Comparison of ENCODE assay signal across 11 cellular contexts in the genomic region with DNA sequence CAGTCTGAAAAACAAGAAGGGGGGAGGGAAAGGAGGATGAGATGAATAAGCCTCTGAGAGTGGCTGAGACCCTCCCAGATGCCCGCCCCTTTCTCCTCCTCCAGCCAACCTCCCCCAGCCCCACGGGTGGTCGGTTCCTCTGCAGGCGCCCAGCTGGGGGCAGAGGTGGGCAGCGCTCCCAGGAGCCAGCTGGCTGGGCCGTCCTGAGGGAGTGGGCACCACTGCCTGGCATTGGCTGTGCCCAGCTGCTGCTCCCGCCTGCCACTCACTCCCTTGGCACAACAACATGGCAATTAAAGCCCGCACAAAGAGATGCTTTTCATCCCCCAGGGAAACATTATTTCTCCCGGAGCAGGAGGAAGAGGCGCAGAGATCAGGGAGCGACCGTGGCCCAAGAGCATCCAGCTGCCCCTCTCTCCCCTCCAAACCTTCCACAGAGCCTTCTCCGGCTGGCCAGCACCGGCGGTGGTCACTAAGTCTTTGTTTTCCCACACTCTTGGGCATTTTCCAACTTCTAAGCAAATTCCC.
DNase-seq lines count a peak whose midpoint lies in the region; ATAC-seq and TF ChIP-seq lines count a peak whose summit lies in the region.
"Had no signal": no experiment of that assay in that cellular context is flagged by ENCODE, and none has a peak within 500 bp of the region (broad histone marks: within the 10 kb centered on the region; RNA-seq: fewer than 3 reads in every experiment).

No MANE protein-coding gene starts in this region.

- no peaks in the 10 kb centered on the region for H3K27me3 Mint-ChIP-seq in activated CD4-positive, alpha-beta memory T cell treated with anti-CD3 and anti-CD28 coated beads for 36 hours

- ATAC-seq in HG03196 (IDR thresholded peaks at IDR 0.05; ENCODE audit: unreplicated experiment), result no peak
- ATAC-seq in HG03469 (IDR thresholded peaks at IDR 0.05; ENCODE audit: unreplicated experiment), result no peak

- DNase-seq in NCI-H1092 treated with DMSO at 0.1 percent for 48 hours (lab: John Stamatoyannopoulos, UW) (peak; percentile 98), ascending aorta (ENCODE audit: low spot score in 2 of 2) (no peak), stomach (no peak)
- DNase-seq in activated CD4-positive, alpha-beta memory T cell treated with anti-CD3 and anti-CD28 coated beads for 36 hours, result no peak
- no peak for DNase-seq in stimulated activated naive CD4-positive, alpha-beta T cell treated with Interleukin-2 at 50 U/mL for 16 hours (lab: John Stamatoyannopoulos, UW)
- DNase-seq: foreskin fibroblast, GDM1 had no signal

- H3K9ac ChIP-seq in iPS-20b (ENCODE audit: low read depth, low read length), result peak overlapping the region; percentile 59; the same call in 1 of the 2 replicates

- intact Hi-C loops in ascending aorta (cut with DNase I), result loop anchor here (5.0 kb wide), 1 partner anchor 163 kb away; no protein-coding TSS in a partner anchor
- intact Hi-C loops in stomach (cut with DNase I; ENCODE audit: low total_unique reads), result no loop called here
- intact Hi-C loops in activated CD4-positive, alpha-beta memory T cell treated with anti-CD3 and anti-CD28 coated beads for 36 hours (cut with micrococcal nuclease), result loop anchor here (5.0 kb wide), 3 partner anchors 43 to 408 kb away; a partner anchor contains a TSS

- H3K9me3 Mint-ChIP-seq in activated CD4-positive, alpha-beta memory T cell treated with anti-CD3 and anti-CD28 coated beads for 36 hours, result no peaks in the 10 kb centered on the region

- POLR2A ChIA-PET in activated CD4-positive, alpha-beta memory T cell treated with anti-CD3 and anti-CD28 coated beads for 36 hours (lab: Charles Lee), result no interaction called here

- no peak overlapping the region for H3K27ac Mint-ChIP-seq in activated CD4-positive, alpha-beta memory T cell treated with anti-CD3 and anti-CD28 coated beads for 36 hours

- H3K4me3 Mint-ChIP-seq in activated CD4-positive, alpha-beta memory T cell treated with anti-CD3 and anti-CD28 coated beads for 36 hours, result no peak overlapping the region

- H3K4me1 ChIP-seq in ascending aorta, result peaks cover 4 to 11% of the 10 kb centered on the region in 2 donors
- H3K4me1 ChIP-seq in iPS-20b (ENCODE audit: insufficient read depth, low read length), result peaks cover 14% of the 10 kb centered on the region; the same call in 1 of the 2 replicates
- peaks cover 0 to 5% (median 0%) of the 10 kb centered on the region in 4 donors for H3K4me1 ChIP-seq in stomach

- TF ChIP-seq POLR2A in stomach (IDR thresholded peaks at IDR 0.05), result no peak

- H3K36me3 Mint-ChIP-seq in activated CD4-positive, alpha-beta memory T cell treated with anti-CD3 and anti-CD28 coated beads for 36 hours, result no peaks in the 10 kb centered on the region

- TF ChIP-seq CTCF in ascending aorta (IDR thresholded peaks at IDR 0.05), result peak in 1 of 3 experiments; percentile 12
- no peak for TF ChIP-seq CTCF in stomach (IDR thresholded peaks at IDR 0.05)

- H3K36me3 ChIP-seq in ascending aorta (peaks cover 9 to 25% of the 10 kb centered on the region in 2 donors), iPS-20b (ENCODE audit: insufficient read depth, low read depth, low read length) (peaks cover 35% of the 10 kb centered on the region), stomach (peaks cover 0 to 15% (median under 1%) of the 10 kb centered on the region in 4 donors)

- WGBS in stomach, 5 donors, result 47 to 67% (median 50%) methylated on average over 11 to 15 of the region's 15 CpGs

- no peaks in the 10 kb centered on the region for H3K27me3 ChIP-seq in ascending aorta
- H3K27me3 ChIP-seq in iPS-20b (ENCODE audit: insufficient read depth, low read length), result no peaks in the 10 kb centered on the region
- no peaks in the 10 kb centered on the region for H3K27me3 ChIP-seq in stomach

- H3K9me3 ChIP-seq in ascending aorta, result no peaks in the 10 kb centered on the region
- no peaks in the 10 kb centered on the region for H3K9me3 ChIP-seq in iPS-20b (ENCODE audit: insufficient read depth, low read depth, low read length)
- no peaks in the 10 kb centered on the region for H3K9me3 ChIP-seq in stomach

- no peak for TF ChIP-seq EP300 in stomach (IDR thresholded peaks at IDR 0.05)

- CTCF ChIA-PET in activated CD4-positive, alpha-beta memory T cell treated with anti-CD3 and anti-CD28 coated beads for 36 hours (lab: Charles Lee), result no interaction called here

- peaks cover 21% of the 10 kb centered on the region for H3K4me1 Mint-ChIP-seq in activated CD4-positive, alpha-beta memory T cell treated with anti-CD3 and anti-CD28 coated beads for 36 hours (ENCODE audit: low read depth)

- peak overlapping the region; percentile 59 to 63 for H3K27ac ChIP-seq in ascending aorta
- H3K27ac ChIP-seq in iPS-20b (ENCODE audit: low read length), result peak overlapping the region; percentile 56
- peak overlapping the region in 4 of 5 donors; percentile 28 to 58 (median 54) for H3K27ac ChIP-seq in stomach

- H3K4me3 ChIP-seq in ascending aorta, result no peak overlapping the region
- H3K4me3 ChIP-seq in iPS-20b (ENCODE audit: low read length), result peak overlapping the region; percentile 22; the same call in 1 of the 2 replicates
- H3K4me3 ChIP-seq in stomach, result no peak overlapping the region
- H3K4me3 ChIP-seq: smooth muscle cell had no signal
